Comparison of ENCODE assay signal across 1 cellular context in genomic region chr1:243903904-243904303, GRCh38.
A peak's percentile ranks its signal among the peaks of the same experiment; 100 is the strongest.
TF ChIP-seq lines count a peak whose summit lies in the region.

No MANE protein-coding gene starts in this region.

TF ChIP-seq in PFSK-1, 5 proteins besides CTCF, POLR2A, EP300 and RAD21 (continued from another document):
- peak; percentile 47 to 93; a peak in 3 of 4 replicates for TF ChIP-seq REST (IDR thresholded peaks at IDR 0.05; ENCODE audit: insufficient read depth in 1 of 2, low read depth in 2 of 2, low read length in 2 of 2)
